Comparison of ENCODE assay signal across 32 cellular contexts in the genomic region with DNA sequence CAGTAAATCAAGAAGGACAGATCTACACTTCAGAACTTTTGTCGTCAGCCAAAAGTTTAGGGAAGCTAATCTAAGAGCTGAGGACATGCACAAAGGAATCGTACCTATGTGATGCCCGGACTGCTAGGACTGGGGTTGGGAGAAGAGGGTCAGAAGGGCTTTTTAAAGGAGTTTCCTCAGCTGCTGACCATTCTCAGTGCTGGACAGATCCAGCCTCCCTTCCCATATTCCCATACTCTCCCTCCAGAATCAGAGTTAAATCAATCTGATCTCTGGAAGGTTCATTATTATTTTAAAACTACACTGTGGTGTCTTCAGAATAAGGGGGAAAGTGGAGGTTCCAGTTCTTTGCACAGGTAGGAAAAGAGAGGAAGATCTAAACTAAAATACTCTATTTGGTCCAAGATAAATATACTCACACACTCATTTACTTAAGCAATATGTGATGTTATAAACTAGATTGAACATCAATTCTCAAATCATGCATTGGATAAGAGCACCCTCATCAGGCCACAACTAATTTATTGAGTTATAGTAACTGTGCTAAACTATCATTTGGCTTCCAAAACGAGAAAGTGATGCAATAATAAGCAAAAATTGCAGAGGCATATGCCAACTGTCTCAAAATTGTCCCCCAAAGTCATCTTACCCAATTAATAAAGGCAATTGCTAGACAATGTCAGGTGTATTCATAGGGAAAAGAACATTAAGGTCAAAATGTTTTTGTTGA.
A peak's percentile ranks its signal among the peaks of the same experiment; 100 is the strongest.
DNase-seq lines count a peak whose midpoint lies in the region; ATAC-seq and TF ChIP-seq lines count a peak whose summit lies in the region.
"Had no signal": no experiment of that assay in that cellular context is flagged by ENCODE, and none has a peak within 500 bp of the region (broad histone marks: within the 10 kb centered on the region; RNA-seq: fewer than 3 reads in every experiment).

No MANE protein-coding gene starts in this region.

- no TSS peak for BruUV-seq in Calu3 (replicated peaks; lab: Mats Ljungman, UMichigan)

- no peak overlapping the region for H2AFZ ChIP-seq in neural cell (ENCODE audit: low read depth, low read length)

- no peaks in the 10 kb centered on the region for H3K9me3 Mint-ChIP-seq in activated T-cell treated with anti-CD3 and anti-CD28 coated beads, Interleukin-2, amount 50 U/mL, for 24 hours
- H3K9me3 Mint-ChIP-seq in activated T-cell treated with anti-CD3 and anti-CD28 coated beads, Interleukin-2, amount 50 U/mL, for 4 hours = no peaks in the 10 kb centered on the region
- H3K9me3 Mint-ChIP-seq in Calu3 (ENCODE audit: low read depth, unreplicated experiment) = peaks cover 1% of the 10 kb centered on the region

- TF ChIP-seq EP300 in neural cell (conservative IDR thresholded peaks at IDR 0.05; ENCODE audit: poor library complexity, severe bottlenecking) = no peak
- no peak for TF ChIP-seq EP300 in stomach (IDR thresholded peaks at IDR 0.05)

- CTCF ChIA-PET in Calu3 (lab: Charles Lee) = no interaction called here

- ATAC-seq in activated T-cell treated with anti-CD3 and anti-CD28 coated beads, Interleukin-2, amount 50 U/mL, for 4 hours = no peak
- ATAC-seq: heart right ventricle, sciatic nerve, T-helper 17 cell had no signal

- 41 to 59% (median 59%) methylated on average over 4 of the region's 4 CpGs for WGBS in stomach, 5 donors

- H3K4me1 Mint-ChIP-seq in activated T-cell treated with anti-CD3 and anti-CD28 coated beads, Interleukin-2, amount 50 U/mL, for 24 hours (ENCODE audit: low read depth) = peaks cover 4% of the 10 kb centered on the region
- no peaks in the 10 kb centered on the region for H3K4me1 Mint-ChIP-seq in activated T-cell treated with anti-CD3 and anti-CD28 coated beads, Interleukin-2, amount 50 U/mL, for 4 hours (ENCODE audit: low read depth)
- peaks cover 25% of the 10 kb centered on the region for H3K4me1 Mint-ChIP-seq in Calu3 (ENCODE audit: low read depth, unreplicated experiment)
- H3K4me1 Mint-ChIP-seq: naive B cell, T-helper 17 cell had no signal

- no peaks in the 10 kb centered on the region for H3K9me3 ChIP-seq in neural cell (ENCODE audit: low read length)
- no peaks in the 10 kb centered on the region for H3K9me3 ChIP-seq in stomach
- H3K9me3 ChIP-seq: Caco-2, heart right ventricle, MG63, neutrophil, tibial artery, vagina had no signal

- no peak for TF ChIP-seq CTCF in Calu3 (IDR thresholded peaks at IDR 0.05; ENCODE audit: unreplicated experiment)
- TF ChIP-seq CTCF in neural cell (IDR thresholded peaks at IDR 0.05; ENCODE audit: poor library complexity, severe bottlenecking) = peak; percentile 47
- TF ChIP-seq CTCF in stomach (IDR thresholded peaks at IDR 0.05) = no peak

- no peak for DNase-seq in activated T-cell treated with anti-CD3 and anti-CD28 coated beads, Interleukin-2, amount 50 U/mL, for 24 hours
- no peak for DNase-seq in activated T-cell treated with anti-CD3 and anti-CD28 coated beads, Interleukin-2, amount 50 U/mL, for 4 hours
- DNase-seq in Calu3 (no peak), MV-4-11 (lab: John Stamatoyannopoulos, UW) (peak; percentile 1), NCI-H2196 treated with DMSO at 0.1 percent for 48 hours (lab: John Stamatoyannopoulos, UW; ENCODE audit: unreplicated experiment) (no peak), stomach (no peak)
- DNase-seq: activated CD4-positive, alpha-beta T cell treated with anti-CD3 and anti-CD28 coated beads, Interleukin-2, amount 50 U/mL, for 4 hours; activated CD4-positive, CD25-positive, alpha-beta regulatory T cell; activated effector memory CD4-positive, alpha-beta T cell treated with Interleukin-2 at 50 U/mL for 16 hours; aorta; Caco-2; DMS79 treated with DMSO at 0.1 percent for 48 hours; foreskin melanocyte; GF-D8; GOT3; heart right ventricle; KBM-7; kidney; MG63; midbrain; naive B cell; NCI-H1417 treated with DMSO at 0.1 percent for 48 hours; NCI-H2081 treated with DMSO at 0.1 percent for 48 hours; stimulated activated CD8-positive, alpha-beta memory T cell treated with anti-CD3 and anti-CD28 coated beads, Interleukin-4, amount 100 ng/mL, for 48 hours; T-helper 17 cell; tibial artery had no signal

- H3K36me3 ChIP-seq in neural cell (ENCODE audit: insufficient read depth, low read length) (no peaks in the 10 kb centered on the region), stomach (no peaks in the 10 kb centered on the region)
- H3K36me3 ChIP-seq: heart right ventricle, MG63, neutrophil, tibial artery, vagina had no signal

- no peaks in the 10 kb centered on the region for H3K36me3 Mint-ChIP-seq in activated T-cell treated with anti-CD3 and anti-CD28 coated beads, Interleukin-2, amount 50 U/mL, for 24 hours (ENCODE audit: low read depth)
- H3K36me3 Mint-ChIP-seq in activated T-cell treated with anti-CD3 and anti-CD28 coated beads, Interleukin-2, amount 50 U/mL, for 4 hours (ENCODE audit: insufficient read depth) = no peaks in the 10 kb centered on the region
- no peaks in the 10 kb centered on the region for H3K36me3 Mint-ChIP-seq in Calu3 (ENCODE audit: insufficient read depth, unreplicated experiment)

- H3K9ac ChIP-seq in neural cell (ENCODE audit: low read length) = no peak overlapping the region

- H4K20me1 ChIP-seq in neural cell (ENCODE audit: insufficient read depth) = no peaks in the 10 kb centered on the region

- H3K4me2 ChIP-seq in neural cell (ENCODE audit: low read length) = no peak overlapping the region

- peak overlapping the region; percentile 33 for H3K27ac Mint-ChIP-seq in activated T-cell treated with anti-CD3 and anti-CD28 coated beads, Interleukin-2, amount 50 U/mL, for 24 hours
- H3K27ac Mint-ChIP-seq in Calu3 (ENCODE audit: unreplicated experiment) = peak overlapping the region; percentile 46
- H3K27ac Mint-ChIP-seq: activated naive CD8-positive, alpha-beta T cell; T-helper 17 cell had no signal

- H3K4me3 ChIP-seq in neural cell (ENCODE audit: low read length) = no peak overlapping the region
- no peak overlapping the region for H3K4me3 ChIP-seq in stomach
- H3K4me3 ChIP-seq: heart right ventricle, MG63, tibial artery, vagina had no signal

- no peaks in the 10 kb centered on the region for H3K79me2 ChIP-seq in neural cell (replicated peaks; ENCODE audit: insufficient read depth, low read length)

- no peaks in the 10 kb centered on the region for H3K4me1 ChIP-seq in stomach
- H3K4me1 ChIP-seq: Caco-2, heart right ventricle, tibial artery, vagina had no signal

- no peaks in the 10 kb centered on the region for H3K9me2 ChIP-seq in neural cell (ENCODE audit: insufficient read depth, low read length)

- no peaks in the 10 kb centered on the region for H3K27me3 Mint-ChIP-seq in activated T-cell treated with anti-CD3 and anti-CD28 coated beads, Interleukin-2, amount 50 U/mL, for 24 hours
- no peaks in the 10 kb centered on the region for H3K27me3 Mint-ChIP-seq in activated T-cell treated with anti-CD3 and anti-CD28 coated beads, Interleukin-2, amount 50 U/mL, for 4 hours (ENCODE audit: low read depth)
- no peaks in the 10 kb centered on the region for H3K27me3 Mint-ChIP-seq in Calu3 (ENCODE audit: unreplicated experiment)
- H3K27me3 Mint-ChIP-seq: activated naive CD8-positive, alpha-beta T cell; naive B cell had no signal

- TF ChIP-seq RAD21 in neural cell (conservative IDR thresholded peaks at IDR 0.05) = peak; percentile 55

- H3K27ac ChIP-seq in neural cell (ENCODE audit: low read length) (no peak overlapping the region), stomach (no peak overlapping the region)
- H3K27ac ChIP-seq: C4-2B, heart right ventricle, neutrophil, tibial artery, vagina had no signal

- no peaks in the 10 kb centered on the region for H3F3A ChIP-seq in neural cell (ENCODE audit: insufficient read depth, low read length, poor library complexity, severe bottlenecking)

- intact Hi-C loops in Calu3 (cut with micrococcal nuclease; ENCODE audit: unreplicated experiment) (no loop called here), stomach (cut with DNase I; ENCODE audit: low total_unique reads) (no loop called here)

- no peak overlapping the region for H3K4me3 Mint-ChIP-seq in activated T-cell treated with anti-CD3 and anti-CD28 coated beads, Interleukin-2, amount 50 U/mL, for 24 hours
- no peak overlapping the region for H3K4me3 Mint-ChIP-seq in activated T-cell treated with anti-CD3 and anti-CD28 coated beads, Interleukin-2, amount 50 U/mL, for 4 hours
- H3K4me3 Mint-ChIP-seq in Calu3 (ENCODE audit: low read depth, unreplicated experiment) = no peak overlapping the region
- H3K4me3 Mint-ChIP-seq: activated naive CD8-positive, alpha-beta T cell; naive B cell; T-helper 17 cell had no signal

- no peaks in the 10 kb centered on the region for H3K27me3 ChIP-seq in neural cell (ENCODE audit: insufficient read depth, low read depth, low read length)
- H3K27me3 ChIP-seq in stomach = no peaks in the 10 kb centered on the region
- H3K27me3 ChIP-seq: MG63, neutrophil, tibial artery, vagina had no signal

- TF ChIP-seq POLR2A in stomach (IDR thresholded peaks at IDR 0.05) = no peak

TF ChIP-seq in neural cell, 6 proteins besides CTCF, POLR2A, EP300 and RAD21:
- TF ChIP-seq SMC3 (conservative IDR thresholded peaks at IDR 0.05; ENCODE audit: poor library complexity) (peak; percentile 52), TAF1 (IDR thresholded peaks at IDR 0.05; ENCODE audit: low read depth) (no peak)
